11 cellular contexts compared by ENCODE assay signal in the genomic region with DNA sequence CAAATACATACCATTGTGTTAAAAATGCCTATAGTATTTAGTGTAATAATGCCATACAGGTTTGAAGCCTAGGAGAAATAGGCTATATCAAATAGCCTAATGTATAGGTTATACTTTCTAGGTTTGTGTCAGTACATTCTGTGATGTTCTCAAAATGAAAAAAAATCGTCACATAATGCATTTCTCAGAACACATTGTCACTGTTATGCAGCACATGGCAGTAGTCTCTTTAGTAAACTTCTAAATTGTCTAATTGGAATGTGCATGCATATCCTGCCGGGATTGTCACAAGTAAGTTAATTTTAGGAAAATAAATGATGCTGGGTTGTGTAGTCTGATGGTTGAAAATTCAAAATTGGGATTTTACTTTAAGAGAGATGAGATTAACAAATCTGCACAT.
"Had no signal": no experiment of that assay in that cellular context is flagged by ENCODE, and none has a peak within 500 bp of the region (broad histone marks: within the 10 kb centered on the region; RNA-seq: fewer than 3 reads in every experiment).

No MANE protein-coding gene starts in this region.

- H3K36me3 ChIP-seq: HAP-1 had no signal

- H3K9ac ChIP-seq: GM23248 had no signal

- H3K27ac ChIP-seq: GM23248 had no signal

- H2AFZ ChIP-seq: GM23248, GM23338 had no signal

- H3K9me3 ChIP-seq: HAP-1 had no signal

- H3K4me1 ChIP-seq: HAP-1 had no signal

- ATAC-seq: GM23338, HCT116 had no signal

- FAIRE-seq: H1, H54 had no signal

- DNase-seq: GM23248, GOT3, H7, H9, HCEC 1CT, HFFc6 had no signal

- H3K4me3 ChIP-seq: GM23248, GM23338, HAP-1 had no signal

- H3K4me2 ChIP-seq: GM23338 had no signal
